Comparison of ENCODE assay signal across 10 cellular contexts in the genomic region with DNA sequence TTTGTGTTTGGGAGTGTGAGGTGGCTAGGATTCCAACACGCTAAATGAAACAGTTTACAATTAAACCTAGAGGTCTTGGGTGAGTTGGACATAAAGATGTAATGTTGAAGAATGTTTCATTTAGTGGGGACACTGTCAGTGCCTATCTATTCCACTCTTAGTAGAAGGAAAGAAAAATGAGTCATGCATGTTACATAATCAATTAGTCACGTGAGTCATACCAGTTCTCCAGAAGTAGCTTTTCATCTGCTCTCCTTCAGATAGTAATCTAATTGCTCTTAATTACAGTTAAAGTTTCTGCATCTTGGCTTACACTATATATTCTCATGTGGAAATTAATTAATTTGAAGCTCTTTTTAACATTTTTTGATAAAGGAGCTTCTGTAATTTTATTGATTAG.
A peak's percentile ranks its signal among the peaks of the same experiment; 100 is the strongest.
DNase-seq lines count a peak whose midpoint lies in the region; ATAC-seq and TF ChIP-seq lines count a peak whose summit lies in the region.
"Had no signal": no experiment of that assay in that cellular context is flagged by ENCODE, and none has a peak within 500 bp of the region (broad histone marks: within the 10 kb centered on the region; RNA-seq: fewer than 3 reads in every experiment).

No MANE protein-coding gene starts in this region.

- ATAC-seq in GM18502 (IDR thresholded peaks at IDR 0.05; ENCODE audit: poor library complexity, unreplicated experiment) = peak; percentile 61
- ATAC-seq: left lobe of liver had no signal

- no peak for TF ChIP-seq POLR2A in NB4 (IDR thresholded peaks at IDR 0.05; ENCODE audit: extremely low read depth, insufficient read length)

- DNase-seq in NB4 (ENCODE audit: low read depth) (peak; percentile 74), choroid plexus epithelial cell (ENCODE audit: low read depth) (peak; percentile 66), renal cortical epithelial cell (ENCODE audit: low read depth) (peak; percentile 78), NCI-H2029 treated with DMSO at 0.1 percent for 48 hours (lab: John Stamatoyannopoulos, UW) (no peak), NCI-H748 treated with DMSO at 0.1 percent for 48 hours (lab: John Stamatoyannopoulos, UW) (no peak)
- no peak for DNase-seq in activated CD4-positive, alpha-beta T cell treated with anti-CD3 and anti-CD28 coated beads, Interleukin-2, amount 50 U/mL, for 48 hours
- DNase-seq: dermis blood vessel endothelial cell had no signal

- TF ChIP-seq CTCF in NB4 (IDR thresholded peaks at IDR 0.05; ENCODE audit: low read depth, low read length) (no peak), choroid plexus epithelial cell (conservative IDR thresholded peaks at IDR 0.05; ENCODE audit: low read depth, low read length) (no peak)

- no peak overlapping the region for H3K4me3 ChIP-seq in NB4 (ENCODE audit: low read depth, low read length)
- H3K4me3 ChIP-seq in choroid plexus epithelial cell (ENCODE audit: low read depth, low read length) = no peak overlapping the region
- H3K4me3 ChIP-seq: prostate gland had no signal

Comparison
In these comparisons a context has a peak if more than half of its experiments do, and no peak if none do; other contexts are left out.
1. DNase-seq: peak in NB4 (single experiment), choroid plexus epithelial cell (single experiment) and renal cortical epithelial cell (single experiment); none in NCI-H2029 treated with DMSO at 0.1 percent for 48 hours (single experiment), activated CD4-positive, alpha-beta T cell treated with anti-CD3 and anti-CD28 coated beads, Interleukin-2, amount 50 U/mL, for 48 hours (0 of 2) and NCI-H748 treated with DMSO at 0.1 percent for 48 hours (single experiment).